1 cellular context compared by ENCODE assay signal in genomic region chr18:3051718-3052410, GRCh38.
TF ChIP-seq lines count a peak whose summit lies in the region.

No MANE protein-coding gene starts in this region.

TF ChIP-seq in HepG2, 621 proteins besides CTCF, POLR2A, EP300 and RAD21 (continued from another document and continues in another):
- TF ChIP-seq DRAP1 (CRISPR knock-in tag; IDR thresholded peaks at IDR 0.05) = peak; percentile 69; the same call in 1 of the 2 replicates
- no peak for TF ChIP-seq SRSF9 (IDR thresholded peaks at IDR 0.05; ENCODE audit: borderline replicate concordance, insufficient read depth, low read depth, low read length, poor library complexity, severe bottlenecking)
- peak; percentile 87; the same call in 1 of the 2 replicates for TF ChIP-seq ZNF281 (CRISPR knock-in tag; IDR thresholded peaks at IDR 0.05; ENCODE audit: borderline replicate concordance)
- no peak for TF ChIP-seq MEIS1 (CRISPR knock-in tag; IDR thresholded peaks at IDR 0.05; ENCODE audit: borderline replicate concordance)
- TF ChIP-seq PRPF4 (IDR thresholded peaks at IDR 0.05; ENCODE audit: low read depth, low read length, poor library complexity, severe bottlenecking) = no peak
- peak; percentile 46 for TF ChIP-seq ZBTB21 (CRISPR knock-in tag; IDR thresholded peaks at IDR 0.05)
- peak; percentile 97 for TF ChIP-seq FOXP1 (IDR thresholded peaks at IDR 0.05)
- TF ChIP-seq FOXP1 (CRISPR knock-in tag; IDR thresholded peaks at IDR 0.05) = peak; percentile 95
- peak; percentile 53; the same call in 1 of the 2 replicates for TF ChIP-seq ZNF564 (CRISPR knock-in tag; IDR thresholded peaks at IDR 0.05)
- no peak for TF ChIP-seq HNRNPL (IDR thresholded peaks at IDR 0.05; ENCODE audit: low read depth, low read length)
- peak; percentile 90 for TF ChIP-seq SAP130 (CRISPR knock-in tag; IDR thresholded peaks at IDR 0.05; ENCODE audit: low read depth)
- TF ChIP-seq RNF219 (CRISPR knock-in tag; IDR thresholded peaks at IDR 0.05) = peak; percentile 59; the same call in 1 of the 2 replicates
- no peak for TF ChIP-seq E2F5 (CRISPR knock-in tag; conservative IDR thresholded peaks at IDR 0.05)
- TF ChIP-seq REPIN1 (CRISPR knock-in tag; IDR thresholded peaks at IDR 0.05; ENCODE audit: borderline replicate concordance, low read depth) = peak; percentile 88
- no peak for TF ChIP-seq SUZ12 (IDR thresholded peaks at IDR 0.05; ENCODE audit: low read depth, low read length)
- peak; percentile 93 for TF ChIP-seq RCOR2 (CRISPR knock-in tag; IDR thresholded peaks at IDR 0.05)
- TF ChIP-seq GMEB2 (CRISPR knock-in tag; IDR thresholded peaks at IDR 0.05; ENCODE audit: low read depth) = no peak
- TF ChIP-seq ARID3A (IDR thresholded peaks at IDR 0.05; ENCODE audit: low read depth, low read length) = peak; percentile 97
- no peak for TF ChIP-seq TRAFD1 (CRISPR knock-in tag; IDR thresholded peaks at IDR 0.05; ENCODE audit: borderline replicate concordance)
- no peak for TF ChIP-seq TP53 (CRISPR knock-in tag; conservative IDR thresholded peaks at IDR 0.05)
- TF ChIP-seq ZNF207 (IDR thresholded peaks at IDR 0.05; ENCODE audit: borderline replicate concordance) = no peak
- no peak for TF ChIP-seq FIP1L1 (IDR thresholded peaks at IDR 0.05; ENCODE audit: borderline replicate concordance, insufficient read depth, low read depth, low read length)
- peak; percentile 58; the same call in 1 of the 2 replicates for TF ChIP-seq ARID4A (CRISPR knock-in tag; IDR thresholded peaks at IDR 0.05; ENCODE audit: borderline replicate concordance)
- no peak for TF ChIP-seq RBM22 (optimal IDR thresholded peaks at IDR 0.05; ENCODE audit: low read length)
- no peak for TF ChIP-seq ZNF740 (CRISPR knock-in tag; IDR thresholded peaks at IDR 0.05)
- no peak for TF ChIP-seq KMT2A (CRISPR knock-in tag; IDR thresholded peaks at IDR 0.05)
- TF ChIP-seq ZNF570 (CRISPR knock-in tag; IDR thresholded peaks at IDR 0.05; ENCODE audit: borderline replicate concordance) = no peak
- TF ChIP-seq ZNF883 (CRISPR knock-in tag; IDR thresholded peaks at IDR 0.05; ENCODE audit: not compliant biosample characterization) = no peak
- peak; percentile 49; the same call in 1 of the 2 replicates for TF ChIP-seq ZMYM3 (CRISPR knock-in tag; IDR thresholded peaks at IDR 0.05)
- no peak for TF ChIP-seq ZNF451 (CRISPR knock-in tag; IDR thresholded peaks at IDR 0.05)
- 0 out of 2 replicates have a peak, but pooled peaks have one; percentile 32 for TF ChIP-seq TMF1 (CRISPR knock-in tag; IDR thresholded peaks at IDR 0.05; ENCODE audit: low read depth)
- TF ChIP-seq ZMYM4 (CRISPR knock-in tag; IDR thresholded peaks at IDR 0.05) = peak; percentile 87
- no peak for TF ChIP-seq REXO4 (CRISPR knock-in tag; IDR thresholded peaks at IDR 0.05; ENCODE audit: borderline replicate concordance)
- no peak for TF ChIP-seq SCMH1 (CRISPR knock-in tag; IDR thresholded peaks at IDR 0.05; ENCODE audit: borderline replicate concordance)
- TF ChIP-seq HNF4G (IDR thresholded peaks at IDR 0.05; ENCODE audit: borderline replicate concordance, low read depth, low read length) = peak; percentile 95
- peak; percentile 88; the same call in 1 of the 2 replicates for TF ChIP-seq HNF4G (CRISPR knock-in tag; IDR thresholded peaks at IDR 0.05; ENCODE audit: borderline replicate concordance, low read depth)
- no peak for TF ChIP-seq CREB1 (IDR thresholded peaks at IDR 0.05)
- TF ChIP-seq CREB1 (CRISPR knock-in tag; IDR thresholded peaks at IDR 0.05) = peak; percentile 83
- peak; percentile 54; the same call in 1 of the 2 replicates for TF ChIP-seq CCDC6 (CRISPR knock-in tag; IDR thresholded peaks at IDR 0.05)
- peak; percentile 80 for TF ChIP-seq NR2F6 (IDR thresholded peaks at IDR 0.05)
- TF ChIP-seq NR2F6 (CRISPR knock-in tag; IDR thresholded peaks at IDR 0.05) = peak; percentile 88
- TF ChIP-seq ZNF460 (CRISPR knock-in tag; IDR thresholded peaks at IDR 0.05; ENCODE audit: borderline replicate concordance) = no peak
- no peak; the same call in 1 of the 2 replicates for TF ChIP-seq ZBTB10 (CRISPR knock-in tag; IDR thresholded peaks at IDR 0.05; ENCODE audit: borderline replicate concordance)
